Comparison of ENCODE assay signal across 8 cellular contexts in genomic region chr14:49896272-49896671, GRCh38. TPM values are rescaled to one million over a fixed set of nuclear protein-coding genes. Genes with fewer than 3 reads are reported as not detected.
DNase-seq lines count a peak whose midpoint lies in the region; ATAC-seq, FAIRE-seq and TF ChIP-seq lines count a peak whose summit lies in the region.
"Not testable (repeated sequence)": the region's sequence is repeated elsewhere in the genome, so short reads cannot be mapped to it uniquely, and the experiment has no call there.

No MANE protein-coding gene starts in this region.

- H3K4me2 ChIP-seq in endothelial cell of umbilical vein (ENCODE audit: insufficient read depth, low read length) (peak overlapping the region; percentile 94), HepG2 (ENCODE audit: low read depth, low read length) (peak overlapping the region; percentile 87)

- intact Hi-C loops in endothelial cell of umbilical vein (cut with micrococcal nuclease), result loop anchor here (1.0 kb wide), 1 partner anchor 144 kb away; no protein-coding TSS in a partner anchor
- intact Hi-C loops in HepG2 (cut with micrococcal nuclease; ENCODE audit: unreplicated experiment), result loop anchor here (5.0 kb wide), 1 partner anchor 71 kb away; no protein-coding TSS in a partner anchor
- intact Hi-C loops in pancreas (cut with DNase I), result loop anchor here in 1 of 3 donors (10.0 kb wide), 1 partner anchor 109 kb away; no protein-coding TSS in a partner anchor
- intact Hi-C loops in tibial artery (cut with DNase I; ENCODE audit: low total_unique reads), result not testable (repeated sequence)

- not testable (repeated sequence) for H2AFZ ChIP-seq in endothelial cell of umbilical vein (ENCODE audit: low read depth, low read length); HepG2 (ENCODE audit: low read length)

- H3K9me1 ChIP-seq in endothelial cell of umbilical vein (replicated peaks; ENCODE audit: control insufficient read depth, extremely low read depth, insufficient read depth, low read length), result not testable (repeated sequence)

- peaks cover 43% of the 10 kb centered on the region for H3K4me1 ChIP-seq in CD4-positive, CD25-positive, alpha-beta regulatory T cell (ENCODE audit: control insufficient read depth, insufficient read depth, low read length, poor library complexity, severe bottlenecking)
- not testable (repeated sequence) for H3K4me1 ChIP-seq in HUES6 (ENCODE audit: control insufficient read depth, insufficient read depth, low read length)
- H3K4me1 ChIP-seq in endothelial cell of umbilical vein (ENCODE audit: control insufficient read depth, extremely low read depth, insufficient read depth, low read length), result peaks cover 40% of the 10 kb centered on the region
- H3K4me1 ChIP-seq in HepG2 (ENCODE audit: insufficient read depth, low read length), result peaks cover 41% of the 10 kb centered on the region
- H3K4me1 ChIP-seq in pancreas, result peaks cover 17 to 48% (median 40%) of the 10 kb centered on the region in 3 donors
- H3K4me1 ChIP-seq in tibial artery, result peaks cover 0 to 64% (median 30%) of the 10 kb centered on the region in 4 donors

- H3K9me3 ChIP-seq in CD4-positive, CD25-positive, alpha-beta regulatory T cell (ENCODE audit: control insufficient read depth in 2 of 2, low read length in 2 of 2); HUES6 (ENCODE audit: control insufficient read depth, insufficient read depth, low read depth, low read length); endothelial cell of umbilical vein (replicated peaks; ENCODE audit: control insufficient read depth, insufficient read depth, low read length); HepG2 (ENCODE audit: low read length); pancreas; tibial artery: not testable (repeated sequence)

- TF ChIP-seq EP300 in HepG2 (IDR thresholded peaks at IDR 0.05; ENCODE audit: low read depth in 2 of 2, low read length in 2 of 2); HepG2 (CRISPR knock-in tag; IDR thresholded peaks at IDR 0.05; ENCODE audit: borderline replicate concordance): not testable (repeated sequence)

- not testable (repeated sequence) for H3K9me3 Mint-ChIP-seq in CD4-positive, CD25-positive, alpha-beta regulatory T cell; T-helper 1 cell treated with Interleukin-12 subunit alpha and Interleukin-12 subunit beta and Interleukin-4 antibody, amounts not matched to agents 30 μg/mL and 1 μg/mL, for 36 hours; activated naive CD8-positive, alpha-beta T cell treated with anti-CD3 and anti-CD28 coated beads, Interleukin-2, amount 50 U/mL, for 24 hours

- POLR2A ChIA-PET in endothelial cell of umbilical vein (lab: Charles Lee), result not testable (repeated sequence)
- POLR2A ChIA-PET in HepG2 (lab: Yijun Ruan, JAX), result interaction anchor here (1.4 kb wide), 1 partner anchor 107 kb away, joined by 3 read pairs; no protein-coding TSS in a partner anchor

- in situ Hi-C loops in HepG2 (cut with HindIII; ENCODE audit: extremely low pct_ligation_motif_present, low pct_unique_long_range_greater_than_20kb), result not testable (repeated sequence)

- H3K27ac Mint-ChIP-seq in CD4-positive, CD25-positive, alpha-beta regulatory T cell, result peak overlapping the region; percentile 54 to 86 (median 56)
- peak overlapping the region; percentile 97 for H3K27ac Mint-ChIP-seq in T-helper 1 cell treated with Interleukin-12 subunit alpha and Interleukin-12 subunit beta and Interleukin-4 antibody, amounts not matched to agents 30 μg/mL and 1 μg/mL, for 36 hours
- peak overlapping the region; percentile 99 for H3K27ac Mint-ChIP-seq in activated naive CD8-positive, alpha-beta T cell treated with anti-CD3 and anti-CD28 coated beads, Interleukin-2, amount 50 U/mL, for 24 hours

- peaks cover 11% of the 10 kb centered on the region for H3K36me3 ChIP-seq in CD4-positive, CD25-positive, alpha-beta regulatory T cell (ENCODE audit: control insufficient read depth, insufficient read depth, low read length)
- H3K36me3 ChIP-seq in HUES6 (ENCODE audit: control insufficient read depth, insufficient read depth, low read length) (peaks cover 21% of the 10 kb centered on the region), tibial artery (peaks cover 0 to 18% (median 4%) of the 10 kb centered on the region in 3 donors)
- not testable (repeated sequence) for H3K36me3 ChIP-seq in endothelial cell of umbilical vein (ENCODE audit: control insufficient read depth in 2 of 2, extremely low read depth in 1 of 2, insufficient read depth in 2 of 2, low read length in 2 of 2); HepG2 (replicated peaks in 1 of 2; ENCODE audit: control insufficient read depth in 1 of 2, insufficient read depth in 2 of 2, low read length in 2 of 2); pancreas

- not testable (repeated sequence) for BruUV-seq in endothelial cell of umbilical vein (replicated peaks; lab: Mats Ljungman, UMichigan); HepG2 (replicated peaks; lab: Mats Ljungman, UMichigan)

- not testable (repeated sequence) for TF ChIP-seq CTCF in endothelial cell of umbilical vein (IDR thresholded peaks at IDR 0.05; ENCODE audit: extremely low read depth in 1 of 2, insufficient read depth in 1 of 2, low read depth in 1 of 2, low read length in 2 of 2); HepG2 (CRISPR knock-in tag; IDR thresholded peaks at IDR 0.05); pancreas (IDR thresholded peaks at IDR 0.05); tibial artery (IDR thresholded peaks at IDR 0.05)

- not testable (repeated sequence) for H3K27me3 ChIP-seq in CD4-positive, CD25-positive, alpha-beta regulatory T cell (ENCODE audit: control insufficient read depth, insufficient read depth, low read length); HUES6 (ENCODE audit: control insufficient read depth, insufficient read depth, low read length); endothelial cell of umbilical vein (ENCODE audit: control insufficient read depth in 2 of 2, insufficient read depth in 2 of 2, low read length in 2 of 2); HepG2 (ENCODE audit: control insufficient read depth in 1 of 2, insufficient read depth in 2 of 2, low read length in 2 of 2); pancreas; tibial artery

- H4K20me1 ChIP-seq in endothelial cell of umbilical vein (replicated peaks; ENCODE audit: control insufficient read depth, extremely low read depth, insufficient read depth, low read length), result not testable (repeated sequence)
- H4K20me1 ChIP-seq in HepG2 (ENCODE audit: insufficient read depth, low read length), result peaks cover 27% of the 10 kb centered on the region

- CTCF ChIA-PET in endothelial cell of umbilical vein (lab: Charles Lee), result interaction anchor here (0.9 to 1.5 kb wide), 4 partner anchors 11 to 208 kb away, joined by 3 read pairs; no protein-coding TSS in a partner anchor
- CTCF ChIA-PET in HepG2 (lab: Yijun Ruan, JAX; ENCODE audit: low intra/inter-chr PET ratio, low total read pairs), result not testable (repeated sequence)

- H3K79me2 ChIP-seq in endothelial cell of umbilical vein (ENCODE audit: control insufficient read depth, insufficient read depth, low read length), result peaks cover 56% of the 10 kb centered on the region
- H3K79me2 ChIP-seq in HepG2 (ENCODE audit: insufficient read depth, low read length), result peaks cover 46% of the 10 kb centered on the region

- not testable (repeated sequence) for H3K9ac ChIP-seq in HUES6 (ENCODE audit: low read length)
- H3K9ac ChIP-seq in endothelial cell of umbilical vein (replicated peaks; ENCODE audit: extremely low read depth, insufficient read depth, low read length), result peak overlapping the region; percentile 46
- H3K9ac ChIP-seq in HepG2 (ENCODE audit: insufficient read depth, low read depth, low read length), result peak overlapping the region; percentile 34; the same call in 1 of the 2 replicates

- not testable (repeated sequence) for H3K27me3 Mint-ChIP-seq in CD4-positive, CD25-positive, alpha-beta regulatory T cell; T-helper 1 cell treated with Interleukin-12 subunit alpha and Interleukin-12 subunit beta and Interleukin-4 antibody, amounts not matched to agents 30 μg/mL and 1 μg/mL, for 36 hours (ENCODE audit: low read depth); activated naive CD8-positive, alpha-beta T cell treated with anti-CD3 and anti-CD28 coated beads, Interleukin-2, amount 50 U/mL, for 24 hours

- FAIRE-seq in endothelial cell of umbilical vein (lab: Jason Lieb, UNC); HepG2 (lab: Jason Lieb, UNC): not testable (repeated sequence)
- peak; percentile 39 for FAIRE-seq in pancreas (lab: Jason Lieb, UNC)

- not testable (repeated sequence) for ATAC-seq in CD4-positive, CD25-positive, alpha-beta regulatory T cell (ENCODE audit: low read depth in 2 of 2); activated naive CD8-positive, alpha-beta T cell treated with anti-CD3 and anti-CD28 coated beads, Interleukin-2, amount 50 U/mL, for 24 hours; HepG2; pancreas

- H3K27ac ChIP-seq in CD4-positive, CD25-positive, alpha-beta regulatory T cell (ENCODE audit: insufficient read depth, low read length, poor library complexity, severe bottlenecking), result peak overlapping the region; percentile 98
- H3K27ac ChIP-seq in HUES6 (ENCODE audit: low read depth, low read length); endothelial cell of umbilical vein (ENCODE audit: insufficient read depth, low read depth, low read length); HepG2 (ENCODE audit: extremely low read length, insufficient read depth, low read length); pancreas: not testable (repeated sequence)
- H3K27ac ChIP-seq in tibial artery, result peak overlapping the region in 1 of 2 donors; percentile 95

- not testable (repeated sequence) for TF ChIP-seq POLR2A in endothelial cell of umbilical vein (IDR thresholded peaks at IDR 0.05; ENCODE audit: low read depth, low read length); HepG2 (IDR thresholded peaks at IDR 0.05; ENCODE audit: insufficient read depth in 1 of 2, low read depth in 2 of 2, low read length in 2 of 2)

- DNase-seq in CD4-positive, CD25-positive, alpha-beta regulatory T cell; activated naive CD8-positive, alpha-beta T cell treated with anti-CD3 and anti-CD28 coated beads, Interleukin-2, amount 50 U/mL, for 24 hours; endothelial cell of umbilical vein (ENCODE audit: low read depth, low spot score); HepG2 (ENCODE audit: low spot score); pancreas; tibial artery: not testable (repeated sequence)

- H3K36me3 Mint-ChIP-seq in CD4-positive, CD25-positive, alpha-beta regulatory T cell, result peaks cover 32% of the 10 kb centered on the region
- H3K36me3 Mint-ChIP-seq in T-helper 1 cell treated with Interleukin-12 subunit alpha and Interleukin-12 subunit beta and Interleukin-4 antibody, amounts not matched to agents 30 μg/mL and 1 μg/mL, for 36 hours (ENCODE audit: low read depth), result peaks cover 49% of the 10 kb centered on the region
- peaks cover 67% of the 10 kb centered on the region for H3K36me3 Mint-ChIP-seq in activated naive CD8-positive, alpha-beta T cell treated with anti-CD3 and anti-CD28 coated beads, Interleukin-2, amount 50 U/mL, for 24 hours (ENCODE audit: low read depth)

- dilution Hi-C loops in endothelial cell of umbilical vein (cut with MboI; ENCODE audit: extremely low pct_ligation_motif_present, low sequenced_read_pairs), result not testable (repeated sequence)

- TF ChIP-seq RAD21 in HepG2 (CRISPR knock-in tag; IDR thresholded peaks at IDR 0.05), result not testable (repeated sequence)

- peak overlapping the region; percentile 90 for H3K4me3 ChIP-seq in CD4-positive, CD25-positive, alpha-beta regulatory T cell (ENCODE audit: low read depth, low read length)
- H3K4me3 ChIP-seq in HUES6 (ENCODE audit: low read depth, low read length) (peak overlapping the region; percentile 99), endothelial cell of umbilical vein (replicated peaks in 1 of 3; ENCODE audit: insufficient read depth in 1 of 3, low read depth in 1 of 3, low read length in 3 of 3) (peak overlapping the region; percentile 27 to 92 (median 70)), HepG2 (replicated peaks in 1 of 3; ENCODE audit: insufficient read depth in 1 of 3, low read depth in 2 of 3, low read length in 3 of 3) (peak overlapping the region; percentile 95 to 99 (median 97); a peak in 4 of 6 replicates), pancreas (peak overlapping the region in 2 of 4 donors; percentile 15 to 92), tibial artery (peak overlapping the region; percentile 84 to 93)

- peaks cover 24 to 53% (median 46%) of the 10 kb centered on the region in 4 donors for H3K4me1 Mint-ChIP-seq in CD4-positive, CD25-positive, alpha-beta regulatory T cell
- peaks cover 31% of the 10 kb centered on the region for H3K4me1 Mint-ChIP-seq in T-helper 1 cell treated with Interleukin-12 subunit alpha and Interleukin-12 subunit beta and Interleukin-4 antibody, amounts not matched to agents 30 μg/mL and 1 μg/mL, for 36 hours (ENCODE audit: low read depth)
- H3K4me1 Mint-ChIP-seq in activated naive CD8-positive, alpha-beta T cell treated with anti-CD3 and anti-CD28 coated beads, Interleukin-2, amount 50 U/mL, for 24 hours, result peaks cover 58% of the 10 kb centered on the region

- peak overlapping the region; percentile 94 to 100 (median 99) for H3K4me3 Mint-ChIP-seq in CD4-positive, CD25-positive, alpha-beta regulatory T cell
- H3K4me3 Mint-ChIP-seq in T-helper 1 cell treated with Interleukin-12 subunit alpha and Interleukin-12 subunit beta and Interleukin-4 antibody, amounts not matched to agents 30 μg/mL and 1 μg/mL, for 36 hours, result peak overlapping the region; percentile 100
- peak overlapping the region; percentile 99 for H3K4me3 Mint-ChIP-seq in activated naive CD8-positive, alpha-beta T cell treated with anti-CD3 and anti-CD28 coated beads, Interleukin-2, amount 50 U/mL, for 24 hours

RNA-seq across cellular contexts. Expression of gene ARF6, which starts 3.4 kb away (rescaled TPM):
- 94.6 TPM for total RNA-seq in CD4-positive, CD25-positive, alpha-beta regulatory T cell
- polyA plus RNA-seq in CD4-positive, CD25-positive, alpha-beta regulatory T cell, result 100 to 1,000 TPM; 148 to 171 (median 153) TPM
- total RNA-seq in endothelial cell of umbilical vein, result 73.2 and 73.6 TPM in 2 replicates
- polyA plus RNA-seq in endothelial cell of umbilical vein, result 19.3 and 21.7 TPM in 2 replicates
- 24.9 and 25.7 TPM in 2 replicates for polyA plus RNA-seq in endothelial cell of umbilical vein (2011; cell fraction: cytosol; rRNA removed)
- polyA plus RNA-seq in endothelial cell of umbilical vein (2011; cell fraction: nucleus; rRNA removed), result 15.5 and 19.7 TPM in 2 replicates
- 32.3 and 43.2 TPM in 2 replicates for polyA plus RNA-seq in endothelial cell of umbilical vein (2012)
- polyA minus RNA-seq in endothelial cell of umbilical vein, result 26.5 and 30.5 TPM in 2 replicates
- 17.2 TPM for polyA minus RNA-seq in endothelial cell of umbilical vein (2011; cell fraction: cytosol; rRNA and poly(A)+ RNA removed)
- polyA minus RNA-seq in endothelial cell of umbilical vein (2011; cell fraction: nucleus; rRNA and poly(A)+ RNA removed), result 13.5 and 14.0 TPM in 2 replicates
- total RNA-seq in HepG2 (2016; rRNA removed; fragmentation: Illumina TruSeq; extraction: Trizol), result 31.9 and 36.1 TPM in 2 replicates
- 9.3 and 12.2 TPM in 2 replicates for total RNA-seq in HepG2 (2016; cell fraction: cytosol; rRNA removed; fragmentation: Illumina TruSeq; extraction: Trizol; ENCODE audit: low read depth)
- total RNA-seq in HepG2 (2016; cell fraction: insoluble cytoplasmic fraction; rRNA removed; fragmentation: Illumina TruSeq; extraction: Trizol), result 35.0 TPM in 2 replicates
- 33.5 and 36.6 TPM in 2 replicates for total RNA-seq in HepG2 (2016; cell fraction: membrane; rRNA removed; fragmentation: Illumina TruSeq; extraction: Trizol)
- total RNA-seq in HepG2 (2016; cell fraction: nucleus; rRNA removed; fragmentation: Illumina TruSeq; extraction: Trizol), result 18.8 and 19.2 TPM in 2 replicates
- 12.7 and 13.6 TPM in 2 replicates for polyA plus RNA-seq in HepG2 (2011; rRNA removed)
- polyA plus RNA-seq in HepG2 (2011; cell fraction: cytosol; rRNA removed), result 10.4 and 11.2 TPM in 2 replicates
- polyA plus RNA-seq in HepG2 (2011; cell fraction: nucleus; rRNA removed), result 8.5 TPM in 2 replicates
- polyA plus RNA-seq in HepG2 (2012), result 22.3 and 22.4 TPM in 2 replicates
- 7.1 and 10.0 TPM in 2 replicates for polyA plus RNA-seq in HepG2 (2016; cell fraction: cytosol; fragmentation: Illumina TruSeq; extraction: Trizol; ENCODE audit: low read depth)
- 45.6 and 46.6 TPM in 2 replicates for polyA plus RNA-seq in HepG2 (2016; cell fraction: insoluble cytoplasmic fraction; fragmentation: Illumina TruSeq; extraction: Trizol; ENCODE audit: low read depth)
- polyA plus RNA-seq in HepG2 (2016; cell fraction: membrane; fragmentation: Illumina TruSeq; extraction: Trizol; ENCODE audit: low read depth), result 20.3 and 27.1 TPM in 2 replicates
- polyA plus RNA-seq in HepG2 (2016; cell fraction: nucleus; fragmentation: Illumina TruSeq; extraction: Trizol; ENCODE audit: insufficient read depth, low read depth), result 31.2 and 33.5 TPM in 2 replicates
- polyA minus RNA-seq in HepG2 (2011; rRNA and poly(A)+ RNA removed; ENCODE audit: low replicate concordance), result 13.8 and 26.7 TPM in 2 replicates
- polyA minus RNA-seq in HepG2 (2011; cell fraction: cytosol; rRNA and poly(A)+ RNA removed), result 9.2 and 10.8 TPM in 2 replicates
- 10.3 and 10.9 TPM in 2 replicates for polyA minus RNA-seq in HepG2 (2011; cell fraction: nucleus; rRNA and poly(A)+ RNA removed)
- 10 to 100 TPM; 12.4 to 32.4 (median 16.6) TPM for total RNA-seq in pancreas
- 10 to 100 TPM in 1 of 2 donors, 1 to 10 TPM in 1; 8.9 to 16.7 TPM for polyA plus RNA-seq in pancreas

RNA-seq across cellular contexts. Expression of gene NEMF, which starts 43.7 kb away (rescaled TPM):
- 79.6 TPM for total RNA-seq in CD4-positive, CD25-positive, alpha-beta regulatory T cell
- 10 to 100 TPM; 32.6 to 40.5 (median 36.1) TPM for polyA plus RNA-seq in CD4-positive, CD25-positive, alpha-beta regulatory T cell
- total RNA-seq in endothelial cell of umbilical vein (71.4 and 74.2 TPM in 2 replicates), HepG2 (2016; rRNA removed; fragmentation: Illumina TruSeq; extraction: Trizol) (57.9 and 62.5 TPM in 2 replicates), pancreas (10 to 100 TPM; 17.6 to 32.4 (median 21.7) TPM)
- polyA plus RNA-seq in endothelial cell of umbilical vein (7.9 and 12.2 TPM in 2 replicates), HepG2 (2011; rRNA removed) (19.9 and 21.3 TPM in 2 replicates), pancreas (10 to 100 TPM; 22.3 to 24.7 TPM)
- 17.5 and 17.8 TPM in 2 replicates for polyA plus RNA-seq in endothelial cell of umbilical vein (2011; cell fraction: cytosol; rRNA removed)
- polyA plus RNA-seq in endothelial cell of umbilical vein (2011; cell fraction: nucleus; rRNA removed), result 71.5 and 92.8 TPM in 2 replicates
- 43.5 and 50.1 TPM in 2 replicates for polyA plus RNA-seq in endothelial cell of umbilical vein (2012)
- 71.1 and 72.7 TPM in 2 replicates for polyA minus RNA-seq in endothelial cell of umbilical vein
- 17.4 TPM for polyA minus RNA-seq in endothelial cell of umbilical vein (2011; cell fraction: cytosol; rRNA and poly(A)+ RNA removed)
- polyA minus RNA-seq in endothelial cell of umbilical vein (2011; cell fraction: nucleus; rRNA and poly(A)+ RNA removed), result 137 and 138 TPM in 2 replicates
- 35.7 and 44.4 TPM in 2 replicates for total RNA-seq in HepG2 (2016; cell fraction: cytosol; rRNA removed; fragmentation: Illumina TruSeq; extraction: Trizol; ENCODE audit: low read depth)
- total RNA-seq in HepG2 (2016; cell fraction: insoluble cytoplasmic fraction; rRNA removed; fragmentation: Illumina TruSeq; extraction: Trizol), result 59.7 and 63.0 TPM in 2 replicates
- total RNA-seq in HepG2 (2016; cell fraction: membrane; rRNA removed; fragmentation: Illumina TruSeq; extraction: Trizol), result 22.3 and 26.0 TPM in 2 replicates
- total RNA-seq in HepG2 (2016; cell fraction: nucleus; rRNA removed; fragmentation: Illumina TruSeq; extraction: Trizol), result 91.5 and 98.9 TPM in 2 replicates
- 6.3 and 8.5 TPM in 2 replicates for polyA plus RNA-seq in HepG2 (2011; cell fraction: cytosol; rRNA removed)
- polyA plus RNA-seq in HepG2 (2011; cell fraction: nucleus; rRNA removed), result 36.3 and 47.2 TPM in 2 replicates
- 21.6 and 25.8 TPM in 2 replicates for polyA plus RNA-seq in HepG2 (2012)
- 2.7 and 3.3 TPM in 2 replicates for polyA plus RNA-seq in HepG2 (2016; cell fraction: cytosol; fragmentation: Illumina TruSeq; extraction: Trizol; ENCODE audit: low read depth)
- polyA plus RNA-seq in HepG2 (2016; cell fraction: insoluble cytoplasmic fraction; fragmentation: Illumina TruSeq; extraction: Trizol; ENCODE audit: low read depth), result 58.7 and 61.6 TPM in 2 replicates
- 5.6 TPM in 2 replicates for polyA plus RNA-seq in HepG2 (2016; cell fraction: membrane; fragmentation: Illumina TruSeq; extraction: Trizol; ENCODE audit: low read depth)
- polyA plus RNA-seq in HepG2 (2016; cell fraction: nucleus; fragmentation: Illumina TruSeq; extraction: Trizol; ENCODE audit: insufficient read depth, low read depth), result 92.9 and 120 TPM in 2 replicates
- polyA minus RNA-seq in HepG2 (2011; rRNA and poly(A)+ RNA removed; ENCODE audit: low replicate concordance), result 21.7 and 46.2 TPM in 2 replicates
- polyA minus RNA-seq in HepG2 (2011; cell fraction: cytosol; rRNA and poly(A)+ RNA removed), result 16.4 and 23.0 TPM in 2 replicates
- 222 and 226 TPM in 2 replicates for polyA minus RNA-seq in HepG2 (2011; cell fraction: nucleus; rRNA and poly(A)+ RNA removed)
